Comparison of ENCODE assay signal across 22 cellular contexts in genomic region chr15:73357999-73358665, GRCh38. TPM values are rescaled to one million over a fixed set of nuclear protein-coding genes. Genes with fewer than 3 reads are reported as not detected.
DNase-seq lines count a peak whose midpoint lies in the region; TF ChIP-seq lines count a peak whose summit lies in the region.
"Had no signal": no experiment of that assay in that cellular context is flagged by ENCODE, and none has a peak within 500 bp of the region (broad histone marks: within the 10 kb centered on the region; RNA-seq: fewer than 3 reads in every experiment).

No MANE protein-coding gene starts in this region.

- H3K4me2 ChIP-seq in hepatocyte = no peak overlapping the region
- H3K4me2 ChIP-seq: GM23338 had no signal

- DNase-seq in NCI-H146 (lab: John Stamatoyannopoulos, UW) (peak; percentile 19), NCI-H146 treated with DMSO at 0.1 percent for 48 hours (lab: John Stamatoyannopoulos, UW; ENCODE audit: unreplicated experiment) (no peak), NCI-H526 (lab: John Stamatoyannopoulos, UW) (peak; percentile 74 to 85), hepatocyte (ENCODE audit: low spot score) (peak; percentile 80), type B pancreatic cell (ENCODE audit: extremely low spot score, unreplicated experiment) (no peak), ureter (ENCODE audit: low spot score) (no peak), inferior parietal cortex (ENCODE audit: extremely low spot score) (no peak), caudate nucleus (lab: John Stamatoyannopoulos, UW) (no peak)
- DNase-seq: activated CD4-positive, alpha-beta T cell treated with anti-CD3 and anti-CD28 coated beads for 4 hours; activated gamma-delta T cell; dorsolateral prefrontal cortex; erythroblast; kidney glomerular epithelial cell; mesendoderm; naive thymus-derived CD8-positive, alpha-beta T cell; NK-92 treated with Interleukin-12 subunit alpha and Interleukin-12 subunit beta, amount 100 ng/mL, for 24 hours; RPMI8226; trophoblast cell had no signal

- H3K9me3 Mint-ChIP-seq in type B pancreatic cell = no peaks in the 10 kb centered on the region
- H3K9me3 Mint-ChIP-seq: GM23338; naive thymus-derived CD8-positive, alpha-beta T cell; stimulated activated naive CD8-positive, alpha-beta T cell treated with anti-CD3 and anti-CD28 coated beads, Interleukin-15, Interleukin-2, amounts not matched to agents 100 ng/mL and 50 ng/mL, for 24 hours had no signal

- H3K27ac ChIP-seq in hepatocyte (peak overlapping the region; percentile 23), caudate nucleus (ENCODE audit: low read depth, low read length) (no peak overlapping the region)
- H3K27ac ChIP-seq: dorsolateral prefrontal cortex had no signal

- no peak overlapping the region for H3K4me3 ChIP-seq in hepatocyte
- H3K4me3 ChIP-seq: dorsolateral prefrontal cortex, GM23338 had no signal

- H3K4me1 ChIP-seq in hepatocyte (ENCODE audit: insufficient read depth) = no peaks in the 10 kb centered on the region

- H4K20me1 ChIP-seq in hepatocyte (ENCODE audit: insufficient read depth, poor library complexity, severe bottlenecking) = no peaks in the 10 kb centered on the region

- H3K36me3 Mint-ChIP-seq in type B pancreatic cell = no peaks in the 10 kb centered on the region
- H3K36me3 Mint-ChIP-seq: naive thymus-derived CD8-positive, alpha-beta T cell had no signal

- H3K27me3 ChIP-seq in hepatocyte = peaks cover 9% of the 10 kb centered on the region

- 63% methylated on average over 9 of the region's 9 CpGs for WGBS in hepatocyte (ENCODE audit: low lambda C conversion rate, missing lambda C conversion rate)

- peak overlapping the region; percentile 31 for H3K4me3 Mint-ChIP-seq in type B pancreatic cell
- H3K4me3 Mint-ChIP-seq: GM23338; naive thymus-derived CD8-positive, alpha-beta T cell; stimulated activated naive CD8-positive, alpha-beta T cell treated with anti-CD3 and anti-CD28 coated beads, Interleukin-15, Interleukin-2, amounts not matched to agents 100 ng/mL and 50 ng/mL, for 24 hours had no signal

- no peaks in the 10 kb centered on the region for H3K4me1 Mint-ChIP-seq in type B pancreatic cell (ENCODE audit: unreplicated experiment)
- H3K4me1 Mint-ChIP-seq: naive thymus-derived CD8-positive, alpha-beta T cell had no signal

- no peak overlapping the region for H2AFZ ChIP-seq in hepatocyte
- H2AFZ ChIP-seq: GM23338 had no signal

- H3K27ac Mint-ChIP-seq in type B pancreatic cell = peak overlapping the region; percentile 39
- H3K27ac Mint-ChIP-seq: GM23338; naive thymus-derived CD8-positive, alpha-beta T cell; stimulated activated naive CD8-positive, alpha-beta T cell treated with anti-CD3 and anti-CD28 coated beads, Interleukin-15, Interleukin-2, amounts not matched to agents 100 ng/mL and 50 ng/mL, for 24 hours had no signal

- TF ChIP-seq CTCF in hepatocyte (IDR thresholded peaks at IDR 0.05; ENCODE audit: poor library complexity) (no peak), type B pancreatic cell (conservative IDR thresholded peaks at IDR 0.05) (no peak)

- H3K27me3 Mint-ChIP-seq in type B pancreatic cell = peaks cover 63% of the 10 kb centered on the region

- no peaks in the 10 kb centered on the region for H3K79me2 ChIP-seq in hepatocyte

- no peaks in the 10 kb centered on the region for H3K9me3 ChIP-seq in hepatocyte (ENCODE audit: low read depth)

- no peaks in the 10 kb centered on the region for H3K36me3 ChIP-seq in hepatocyte (replicated peaks; ENCODE audit: insufficient read depth, low read depth)

- H3K9me2 ChIP-seq in hepatocyte (replicated peaks; ENCODE audit: insufficient read depth) = no peaks in the 10 kb centered on the region

RNA-seq across cellular contexts. Expression of gene HCN4, which starts 10.6 kb away (rescaled TPM):
- 0.16 and 0.27 TPM in 2 replicates for total RNA-seq in hepatocyte
- polyA plus RNA-seq in hepatocyte = 0.40 and 1.1 TPM in 2 replicates
- 3.8 and 6.6 TPM in 2 replicates for total RNA-seq in type B pancreatic cell (ENCODE audit: low replicate concordance)
- 0.08 TPM for total RNA-seq in ureter
- total RNA-seq: bronchial epithelial cell; naive thymus-derived CD8-positive, alpha-beta T cell had no signal
- polyA plus RNA-seq: BJ; naive thymus-derived CD8-positive, alpha-beta T cell had no signal

Comparison
In these comparisons a context has a peak if more than half of its experiments do, and no peak if none do; other contexts are left out.
1. DNase-seq: peak in NCI-H146 (single experiment), NCI-H526 (2 of 2) and hepatocyte (single experiment); none in NCI-H146 treated with DMSO at 0.1 percent for 48 hours (single experiment), type B pancreatic cell (single experiment), ureter (single experiment), inferior parietal cortex (single experiment) and caudate nucleus (0 of 61).